In genomic region chr10:68870545-68871104, GRCh38 we compare ENCODE assay signal across 1 cellular context.
TF ChIP-seq lines count a peak whose summit lies in the region.

No MANE protein-coding gene starts in this region.

TF ChIP-seq in WTC11, 78 proteins besides CTCF, POLR2A, EP300 and RAD21 (continued from another document):
- no peak for TF ChIP-seq ATF6 (CRISPR knock-in tag; IDR thresholded peaks at IDR 0.05)
- TF ChIP-seq HMGXB4 (CRISPR knock-in tag; IDR thresholded peaks at IDR 0.05): no peak
- no peak for TF ChIP-seq PRDM15 (CRISPR knock-in tag; IDR thresholded peaks at IDR 0.05)
- no peak for TF ChIP-seq MYBL2 (CRISPR knock-in tag; IDR thresholded peaks at IDR 0.05)
- no peak for TF ChIP-seq FOXK1 (CRISPR knock-in tag; IDR thresholded peaks at IDR 0.05)
- TF ChIP-seq ZMAT4 (CRISPR knock-in tag; IDR thresholded peaks at IDR 0.05): no peak
- no peak for TF ChIP-seq STAT6 (CRISPR knock-in tag; conservative IDR thresholded peaks at IDR 0.05; ENCODE audit: low read depth)
- no peak for TF ChIP-seq KAT7 (CRISPR knock-in tag; IDR thresholded peaks at IDR 0.05; ENCODE audit: borderline replicate concordance)
- TF ChIP-seq JUN (CRISPR knock-in tag; IDR thresholded peaks at IDR 0.05): no peak
TF ChIP-seq in WTC11: peak in this region for 0.
